In the genomic region with DNA sequence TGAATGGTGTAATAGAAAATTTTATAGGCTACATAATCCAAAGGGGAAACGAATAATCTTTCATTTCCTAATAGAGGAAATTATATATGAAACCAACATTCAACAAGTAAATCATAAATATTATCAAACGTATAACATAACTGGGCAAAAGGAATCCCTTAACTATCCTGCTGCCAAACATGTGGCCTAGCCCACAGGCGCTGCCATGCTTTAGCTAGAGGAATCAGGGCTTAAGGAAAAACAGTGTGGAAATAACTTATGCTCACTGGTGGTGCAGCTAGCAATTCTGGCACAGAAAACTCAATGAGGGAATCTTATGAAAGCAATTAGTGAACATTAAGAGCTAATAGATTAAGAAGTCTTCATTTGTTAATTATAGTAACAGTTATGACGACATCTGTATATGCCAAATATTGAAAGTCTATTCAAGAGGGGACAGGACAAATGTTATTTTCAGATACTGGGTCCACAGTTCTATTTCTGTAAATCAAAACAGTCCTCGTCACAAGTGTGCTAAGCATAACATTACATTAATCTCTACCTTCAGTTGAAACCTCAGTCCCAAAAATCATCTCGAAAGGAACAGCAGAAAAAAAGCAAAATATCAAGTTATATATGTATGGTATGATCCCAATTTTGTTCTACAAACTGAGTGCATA, we compare ENCODE assay signal across 1 cellular context.
TF ChIP-seq lines count a peak whose summit lies in the region.

No MANE protein-coding gene starts in this region.

TF ChIP-seq in IMR-90, 13 proteins besides CTCF, POLR2A, EP300 and RAD21 (continued from another document):
- TF ChIP-seq, protein P1, sequence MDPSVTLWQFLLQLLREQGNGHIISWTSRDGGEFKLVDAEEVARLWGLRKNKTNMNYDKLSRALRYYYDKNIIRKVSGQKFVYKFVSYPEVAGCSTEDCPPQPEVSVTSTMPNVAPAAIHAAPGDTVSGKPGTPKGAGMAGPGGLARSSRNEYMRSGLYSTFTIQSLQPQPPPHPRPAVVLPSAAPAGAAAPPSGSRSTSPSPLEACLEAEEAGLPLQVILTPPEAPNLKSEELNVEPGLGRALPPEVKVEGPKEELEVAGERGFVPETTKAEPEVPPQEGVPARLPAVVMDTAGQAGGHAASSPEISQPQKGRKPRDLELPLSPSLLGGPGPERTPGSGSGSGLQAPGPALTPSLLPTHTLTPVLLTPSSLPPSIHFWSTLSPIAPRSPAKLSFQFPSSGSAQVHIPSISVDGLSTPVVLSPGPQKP (IDR thresholded peaks at IDR 0.05; ENCODE audit: borderline replicate concordance, low read depth, low read length): no peak
